Comparison of ENCODE assay signal across 20 cellular contexts in the genomic region with DNA sequence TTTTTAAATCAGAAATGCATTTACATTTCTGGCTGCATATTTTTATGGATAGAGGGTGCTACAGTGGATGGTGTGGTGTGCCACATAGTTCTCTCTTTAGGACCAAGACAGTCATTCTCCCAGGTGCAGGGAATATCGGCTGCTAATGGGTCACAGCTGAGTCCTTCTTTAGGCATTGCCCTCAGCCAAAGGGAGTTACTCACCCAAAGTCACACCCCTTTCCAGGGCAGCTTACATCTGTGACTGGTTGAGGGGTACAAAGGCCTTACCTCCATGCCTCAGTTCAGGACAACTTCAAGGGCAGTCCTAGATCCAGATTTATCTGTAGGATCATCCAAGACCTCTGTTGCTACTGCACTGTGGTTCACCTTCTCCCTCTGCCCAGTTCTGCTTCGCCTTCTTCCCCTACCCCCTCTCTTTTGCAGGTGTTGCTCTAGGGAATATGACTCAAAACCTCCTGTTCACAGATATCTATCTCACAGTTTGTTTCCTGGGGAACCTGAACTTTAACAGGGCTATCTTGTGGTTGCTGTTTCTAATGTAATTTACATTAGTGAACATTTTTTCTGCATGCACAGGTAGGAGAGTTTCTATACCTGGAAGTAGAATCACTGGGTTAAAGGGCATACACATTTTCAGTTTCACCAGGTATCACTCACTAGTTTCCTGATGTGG.
DNase-seq lines count a peak whose midpoint lies in the region; ATAC-seq and TF ChIP-seq lines count a peak whose summit lies in the region.
"Had no signal": no experiment of that assay in that cellular context is flagged by ENCODE, and none has a peak within 500 bp of the region (broad histone marks: within the 10 kb centered on the region; RNA-seq: fewer than 3 reads in every experiment).

No MANE protein-coding gene starts in this region.

- ATAC-seq in HG03432 (IDR thresholded peaks at IDR 0.05; ENCODE audit: unreplicated experiment) (peak; percentile 50), HG02840 (IDR thresholded peaks at IDR 0.05; ENCODE audit: low FRiP score, unreplicated experiment) (no peak), gastrocnemius medialis (no peak)
- ATAC-seq: Panc1 had no signal

- TF ChIP-seq CTCF in PC-9 (conservative IDR thresholded peaks at IDR 0.05) = no peak
- no peak for TF ChIP-seq CTCF in esophagus muscularis mucosa (IDR thresholded peaks at IDR 0.05)
- TF ChIP-seq CTCF in smooth muscle cell (IDR thresholded peaks at IDR 0.05; ENCODE audit: borderline replicate concordance, insufficient read depth, poor library complexity, severe bottlenecking) = no peak
- no peak for TF ChIP-seq CTCF in gastrocnemius medialis (IDR thresholded peaks at IDR 0.05 in 4 of 5, conservative IDR thresholded peaks at IDR 0.05 in 1 of 5)

- peak overlapping the region; percentile 94 for H3K27ac ChIP-seq in PC-9
- H3K27ac ChIP-seq in esophagus muscularis mucosa (replicated peaks in 1 of 4) = no peak overlapping the region
- peak overlapping the region; percentile 84 for H3K27ac ChIP-seq in smooth muscle cell (ENCODE audit: low read depth)
- H3K27ac ChIP-seq in caudate nucleus (ENCODE audit: low read depth, low read length) = no peak overlapping the region
- no peak overlapping the region for H3K27ac ChIP-seq in gastrocnemius medialis
- H3K27ac ChIP-seq: SK-N-MC had no signal

- POLR2A ChIA-PET in PC-9 (lab: Charles Lee; ENCODE audit: unreplicated experiment) = no interaction called here

- no peaks in the 10 kb centered on the region for H3K9me2 ChIP-seq in PC-9 (ENCODE audit: insufficient read depth)

- in situ Hi-C loops in gastrocnemius medialis (cut with MboI; ENCODE audit: low sequenced_read_pairs in 4 of 4) = no loop called here

- H3K27me3 ChIP-seq in PC-9 (ENCODE audit: insufficient read depth, low read depth) = no peaks in the 10 kb centered on the region
- no peaks in the 10 kb centered on the region for H3K27me3 ChIP-seq in esophagus muscularis mucosa
- H3K27me3 ChIP-seq in smooth muscle cell (ENCODE audit: low read depth) = no peaks in the 10 kb centered on the region
- no peaks in the 10 kb centered on the region for H3K27me3 ChIP-seq in gastrocnemius medialis

- WGBS in esophagus muscularis mucosa = 87% methylated on average over 2 of the region's 2 CpGs
- WGBS in smooth muscle cell (ENCODE audit: low lambda C conversion rate) = 77% methylated on average over 2 of the region's 2 CpGs

- no peak overlapping the region for H3K9ac ChIP-seq in smooth muscle cell (ENCODE audit: low read depth)

- H3F3A ChIP-seq in PC-9 (ENCODE audit: insufficient read depth, low read depth) (peaks cover 22% of the 10 kb centered on the region), smooth muscle cell (ENCODE audit: low read depth) (no peaks in the 10 kb centered on the region)

- H3K9me3 ChIP-seq in PC-9 (ENCODE audit: insufficient read depth, low read depth) (no peaks in the 10 kb centered on the region), esophagus muscularis mucosa (no peaks in the 10 kb centered on the region), smooth muscle cell (replicated peaks; ENCODE audit: low read depth) (no peaks in the 10 kb centered on the region), gastrocnemius medialis (no peaks in the 10 kb centered on the region)
- H3K9me3 ChIP-seq: HAP-1 had no signal

- TF ChIP-seq POLR2A in esophagus muscularis mucosa (IDR thresholded peaks at IDR 0.05; ENCODE audit: low read depth) = no peak
- TF ChIP-seq POLR2A in gastrocnemius medialis (IDR thresholded peaks at IDR 0.05) = no peak

- H3K79me2 ChIP-seq in PC-9 (ENCODE audit: low read depth) = no peaks in the 10 kb centered on the region
- H3K79me2 ChIP-seq in smooth muscle cell (ENCODE audit: low read depth) = no peaks in the 10 kb centered on the region

- peak overlapping the region; percentile 46 for H3K4me2 ChIP-seq in PC-9
- H3K4me2 ChIP-seq in smooth muscle cell = no peak overlapping the region

- H2AFZ ChIP-seq in PC-9 = no peak overlapping the region
- H2AFZ ChIP-seq in smooth muscle cell (ENCODE audit: low read depth) = no peak overlapping the region

- DNase-seq in PC-9 (peak in 1 of 2 experiments; percentile 98), esophagus muscularis mucosa (ENCODE audit: extremely low spot score) (peak; percentile 34), smooth muscle cell (lab: John Stamatoyannopoulos, UW; ENCODE audit: unreplicated experiment) (no peak), NCI-H2196 (lab: John Stamatoyannopoulos, UW; ENCODE audit: unreplicated experiment) (no peak), caudate nucleus (lab: John Stamatoyannopoulos, UW) (no peak), gastrocnemius medialis (no peak)
- DNase-seq: ACHN; C1 segment of cervical spinal cord; CD8-positive, alpha-beta memory T cell; IMR-90; NCI-H1105; NCI-H2081 treated with DMSO at 0.1 percent for 48 hours; NCI-H510A treated with DMSO at 0.1 percent for 48 hours; NCI-H82; Right ventricle myocardium superior had no signal

- BruUV-seq in PC-9 (replicated peaks; lab: Mats Ljungman, UMichigan) = no TSS peak

- intact Hi-C loops in PC-9 (cut with micrococcal nuclease; ENCODE audit: unreplicated experiment) = no loop called here
- intact Hi-C loops in esophagus muscularis mucosa (cut with DNase I) = no loop called here
- intact Hi-C loops in gastrocnemius medialis (cut with DNase I; ENCODE audit: low total_unique reads) = no loop called here

- CTCF ChIA-PET in PC-9 (lab: Charles Lee) = no interaction called here

- TF ChIP-seq EP300 in esophagus muscularis mucosa (IDR thresholded peaks at IDR 0.05) = no peak

- no peaks in the 10 kb centered on the region for H3K36me3 ChIP-seq in PC-9 (ENCODE audit: low read depth)
- no peaks in the 10 kb centered on the region for H3K36me3 ChIP-seq in esophagus muscularis mucosa
- no peaks in the 10 kb centered on the region for H3K36me3 ChIP-seq in smooth muscle cell (ENCODE audit: low read depth)
- H3K36me3 ChIP-seq in gastrocnemius medialis = no peaks in the 10 kb centered on the region
- H3K36me3 ChIP-seq: HAP-1 had no signal

- H3K4me3 ChIP-seq in PC-9 (no peak overlapping the region; the same call in 1 of the 2 replicates), esophagus muscularis mucosa (no peak overlapping the region), smooth muscle cell (no peak overlapping the region), gastrocnemius medialis (no peak overlapping the region)
- H3K4me3 ChIP-seq: HAP-1, SK-N-MC had no signal

- H3K4me1 ChIP-seq in PC-9 (replicated peaks; ENCODE audit: insufficient read depth) (peaks cover 41% of the 10 kb centered on the region), esophagus muscularis mucosa (no peaks in the 10 kb centered on the region), smooth muscle cell (ENCODE audit: low read depth) (no peaks in the 10 kb centered on the region), gastrocnemius medialis (no peaks in the 10 kb centered on the region)
- H3K4me1 ChIP-seq: HAP-1 had no signal

- H4K20me1 ChIP-seq in PC-9 (ENCODE audit: insufficient read depth) (no peaks in the 10 kb centered on the region), smooth muscle cell (ENCODE audit: low read depth) (no peaks in the 10 kb centered on the region)

Comparison
In these comparisons a context has a peak if more than half of its experiments do, and no peak if none do; other contexts are left out.
1. H3K27ac ChIP-seq: peak in PC-9 (single experiment) and smooth muscle cell (single experiment); none in esophagus muscularis mucosa (0 of 4), caudate nucleus (single experiment) and gastrocnemius medialis (0 of 4).